Comparison of ENCODE assay signal across 10 cellular contexts in the genomic region with DNA sequence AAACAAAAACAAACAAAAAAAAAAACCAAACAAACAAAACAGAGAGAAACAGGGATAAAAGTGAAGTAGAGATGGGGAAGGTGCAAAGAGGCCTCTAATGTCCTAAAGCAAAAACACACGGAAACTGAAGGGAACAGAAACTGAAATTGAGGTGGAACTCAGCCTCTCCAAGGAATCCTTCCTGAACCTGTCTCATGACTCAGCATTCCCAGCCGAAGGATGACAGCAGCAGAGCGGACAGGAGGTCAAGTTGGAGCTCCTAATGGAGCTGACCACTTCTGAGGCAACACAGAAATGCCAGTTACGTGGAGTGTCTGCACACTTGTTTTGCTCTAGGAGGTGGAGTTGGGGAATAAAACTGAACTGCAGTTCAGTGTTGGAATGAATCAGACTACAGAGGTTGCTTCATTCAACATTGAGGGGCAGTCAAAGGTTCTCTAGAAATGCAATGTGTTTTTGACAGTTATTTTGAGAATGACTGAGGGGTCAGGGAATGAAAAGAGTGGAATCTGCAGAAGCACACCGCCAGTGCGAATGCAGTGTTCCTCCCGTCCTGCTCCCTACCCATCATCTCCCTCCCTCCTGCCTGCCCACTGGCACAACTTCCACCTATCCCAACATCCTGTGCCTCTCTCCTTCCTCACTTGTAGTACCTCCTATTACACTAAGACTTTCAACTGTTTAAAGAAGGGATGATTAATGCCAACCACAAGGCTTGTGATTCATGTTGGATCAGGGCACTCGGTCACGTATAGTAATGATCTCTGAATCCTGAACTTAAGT. TPM values are rescaled to one million over a fixed set of nuclear protein-coding genes. Genes with fewer than 3 reads are reported as not detected.
DNase-seq lines count a peak whose midpoint lies in the region; ATAC-seq and TF ChIP-seq lines count a peak whose summit lies in the region.
"Had no signal": no experiment of that assay in that cellular context is flagged by ENCODE, and none has a peak within 500 bp of the region (broad histone marks: within the 10 kb centered on the region; RNA-seq: fewer than 3 reads in every experiment).

No MANE protein-coding gene starts in this region.

- H3K4me1 ChIP-seq in PC-3 (ENCODE audit: insufficient read depth, low read length) (peaks cover 86% of the 10 kb centered on the region), fibroblast of lung (ENCODE audit: control insufficient read depth, extremely low read depth, insufficient read depth, low read length) (peaks cover 34% of the 10 kb centered on the region)

- H3K27ac ChIP-seq in PC-3 (ENCODE audit: low read length) (peak overlapping the region; percentile 93), fibroblast of lung (ENCODE audit: insufficient read depth, low read length) (peak overlapping the region; percentile 45)
- H3K27ac ChIP-seq: 22Rv1 had no signal

- H3K36me3 ChIP-seq in PC-3 (ENCODE audit: low read depth, low read length) (no peaks in the 10 kb centered on the region), fibroblast of lung (ENCODE audit: control insufficient read depth, insufficient read depth, low read length) (no peaks in the 10 kb centered on the region)

- H4K20me1 ChIP-seq in PC-3 (ENCODE audit: low read length), result peaks cover 35% of the 10 kb centered on the region
- H4K20me1 ChIP-seq in fibroblast of lung (ENCODE audit: control insufficient read depth, extremely low read depth, insufficient read depth, low read length), result no peaks in the 10 kb centered on the region

- no TSS peak for BruUV-seq in PC-3 (replicated peaks; lab: Mats Ljungman, UMichigan)

- DNase-seq in DMS53 (lab: John Stamatoyannopoulos, UW) (peak; percentile 69), DMS53 treated with DMSO at 0.1 percent for 48 hours (lab: John Stamatoyannopoulos, UW; ENCODE audit: unreplicated experiment) (no peak), PC-3 (peak; percentile 98), fibroblast of lung (ENCODE audit: low read depth in 2 of 2) (peak; percentile 79 to 92), sciatic nerve (ENCODE audit: low spot score) (no peak), NCI-H2171 treated with DMSO at 0.1 percent for 48 hours (lab: John Stamatoyannopoulos, UW) (no peak), DMS153 treated with DMSO at 0.1 percent for 48 hours (lab: John Stamatoyannopoulos, UW; ENCODE audit: unreplicated experiment) (no peak)
- DNase-seq: naive thymus-derived CD8-positive, alpha-beta T cell had no signal

- no peaks in the 10 kb centered on the region for H3K9me2 ChIP-seq in PC-3 (replicated peaks; ENCODE audit: low read length)

- intact Hi-C loops in PC-3 (cut with micrococcal nuclease), result no loop called here
- intact Hi-C loops in sciatic nerve (cut with DNase I), result no loop called here

- CTCF ChIA-PET in PC-3 (lab: Charles Lee), result interaction anchor here (0.5 to 0.7 kb wide), 3 partner anchors 81 to 317 kb away, joined by 3 to 6 read pairs (median 6); a partner anchor contains a TSS

- H3K4me3 ChIP-seq in PC-3 (ENCODE audit: low read length), result peak overlapping the region; percentile 62
- no peak overlapping the region for H3K4me3 ChIP-seq in fibroblast of lung (replicated peaks in 1 of 4; ENCODE audit: control extremely low read depth in 1 of 4, insufficient read depth in 1 of 4, low read depth in 3 of 4, low read length in 4 of 4)

- peaks cover 93% of the 10 kb centered on the region for H3K79me2 ChIP-seq in PC-3 (ENCODE audit: low read length)
- peaks cover 52% of the 10 kb centered on the region for H3K79me2 ChIP-seq in fibroblast of lung (ENCODE audit: control insufficient read depth, insufficient read depth, low read length)

- H3K4me2 ChIP-seq in PC-3 (ENCODE audit: low read length) (peak overlapping the region; percentile 81), fibroblast of lung (ENCODE audit: extremely low read depth, insufficient read depth, low read length) (peak overlapping the region; percentile 75)

- H3F3A ChIP-seq in PC-3 (ENCODE audit: low read length, unreplicated experiment), result peaks cover 25% of the 10 kb centered on the region

- H3K27me3 ChIP-seq in PC-3 (ENCODE audit: low read length) (no peaks in the 10 kb centered on the region), fibroblast of lung (ENCODE audit: control insufficient read depth, insufficient read depth, low read length) (no peaks in the 10 kb centered on the region)

- POLR2A ChIA-PET in PC-3 (lab: Charles Lee; ENCODE audit: unreplicated experiment), result no interaction called here

- ATAC-seq in PC-3 (peak; percentile 93), sciatic nerve (peak; percentile 89), GM18520 (IDR thresholded peaks at IDR 0.05; ENCODE audit: unreplicated experiment) (no peak)
- ATAC-seq: naive thymus-derived CD8-positive, alpha-beta T cell had no signal

- TF ChIP-seq CTCF in PC-3 (conservative IDR thresholded peaks at IDR 0.05; ENCODE audit: low read depth, low read length) (no peak), fibroblast of lung (conservative IDR thresholded peaks at IDR 0.05 in 1 of 2, IDR thresholded peaks at IDR 0.05 in 1 of 2; ENCODE audit: low read depth in 1 of 2, low read length in 2 of 2) (no peak)

- H2AFZ ChIP-seq in PC-3 (ENCODE audit: low read length) (no peak overlapping the region), fibroblast of lung (ENCODE audit: low read length) (no peak overlapping the region)

- H3K9ac ChIP-seq in PC-3 (ENCODE audit: low read length) (peak overlapping the region; percentile 63), fibroblast of lung (ENCODE audit: insufficient read depth, low read length) (no peak overlapping the region)

- H3K9me3 ChIP-seq in PC-3 (ENCODE audit: low read length) (no peaks in the 10 kb centered on the region), fibroblast of lung (ENCODE audit: control insufficient read depth, insufficient read depth, low read depth, low read length) (no peaks in the 10 kb centered on the region)

RNA-seq across cellular contexts. Expression of a gene that starts 6.3 kb away (rescaled TPM):
- total RNA-seq in PC-3 (2014; rRNA removed), result 64.7 and 77.3 TPM in 2 replicates
- total RNA-seq in fibroblast of lung, result 9.2 and 12.4 TPM in 2 replicates
- 10.8 and 11.5 TPM in 2 replicates for polyA plus RNA-seq in fibroblast of lung
- polyA plus RNA-seq in fibroblast of lung (2012), result 10.2 and 13.1 TPM in 2 replicates
- 119 and 153 TPM in 2 replicates for polyA minus RNA-seq in fibroblast of lung (ENCODE audit: low replicate concordance)
- 27.1 TPM for total RNA-seq in sciatic nerve

RNA-seq across cellular contexts. Expression of a gene that starts 20.8 kb away (rescaled TPM):
- total RNA-seq in PC-3 (2014; rRNA removed) (not detected in 2 replicates), fibroblast of lung (not detected in 2 replicates), sciatic nerve (not detected)
- polyA plus RNA-seq in fibroblast of lung, result not detected in 2 replicates
- polyA plus RNA-seq in fibroblast of lung (2012), result not detected in 2 replicates
- not detected in 2 replicates for polyA minus RNA-seq in fibroblast of lung (ENCODE audit: low replicate concordance)
- total RNA-seq: naive thymus-derived CD8-positive, alpha-beta T cell had no signal
- polyA plus RNA-seq: naive thymus-derived CD8-positive, alpha-beta T cell had no signal

RNA-seq across cellular contexts. Expression of a gene that starts 54.6 kb away (rescaled TPM):
- total RNA-seq in PC-3 (2014; rRNA removed), result 52.3 and 74.8 TPM in 2 replicates
- 3.9 and 5.1 TPM in 2 replicates for total RNA-seq in fibroblast of lung
- polyA plus RNA-seq in fibroblast of lung, result 0.94 and 1.7 TPM in 2 replicates
- 2.8 TPM in 2 replicates for polyA plus RNA-seq in fibroblast of lung (2012)
- polyA minus RNA-seq in fibroblast of lung (ENCODE audit: low replicate concordance), result 2.4 and 3.9 TPM in 2 replicates
- 37.9 TPM for total RNA-seq in sciatic nerve

Comparison
In these comparisons a context has a peak if more than half of its experiments do, and no peak if none do; other contexts are left out.
1. DNase-seq: peak in DMS53 (single experiment), PC-3 (single experiment) and fibroblast of lung (2 of 2); none in DMS53 treated with DMSO at 0.1 percent for 48 hours (single experiment), sciatic nerve (single experiment), NCI-H2171 treated with DMSO at 0.1 percent for 48 hours (single experiment) and DMS153 treated with DMSO at 0.1 percent for 48 hours (single experiment).